ENCODE assay signal across 1 cellular context in the genomic region with DNA sequence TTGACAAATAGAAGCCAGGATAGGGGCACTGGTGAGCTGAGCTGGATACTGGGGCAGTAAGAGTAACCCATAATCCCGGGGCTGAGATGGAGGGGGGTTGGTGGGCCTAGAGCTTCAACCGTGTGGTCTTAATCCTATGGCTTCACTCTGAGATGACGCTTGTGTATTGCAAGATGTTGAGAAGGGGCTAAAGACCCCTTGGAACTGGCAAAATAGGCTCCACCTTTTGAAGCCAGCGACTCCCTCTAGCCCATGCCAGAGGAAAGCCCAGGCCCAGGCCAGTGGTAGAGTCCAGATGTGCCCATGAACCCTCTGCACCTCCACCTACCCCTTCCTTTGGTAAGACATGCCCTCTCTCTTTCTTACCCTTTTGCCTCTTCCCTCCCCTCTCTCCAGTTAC.
TF ChIP-seq lines count a peak whose summit lies in the region.

No MANE protein-coding gene starts in this region.

TF ChIP-seq in GM23338, 12 proteins besides CTCF, POLR2A, EP300 and RAD21:
- no peak for TF ChIP-seq NANOG (IDR thresholded peaks at IDR 0.05; ENCODE audit: borderline replicate concordance)
- peak; percentile 36 for TF ChIP-seq EZH2phosphoT487 (IDR thresholded peaks at IDR 0.05; ENCODE audit: unreplicated experiment)
